8 cellular contexts compared by ENCODE assay signal in the genomic region with DNA sequence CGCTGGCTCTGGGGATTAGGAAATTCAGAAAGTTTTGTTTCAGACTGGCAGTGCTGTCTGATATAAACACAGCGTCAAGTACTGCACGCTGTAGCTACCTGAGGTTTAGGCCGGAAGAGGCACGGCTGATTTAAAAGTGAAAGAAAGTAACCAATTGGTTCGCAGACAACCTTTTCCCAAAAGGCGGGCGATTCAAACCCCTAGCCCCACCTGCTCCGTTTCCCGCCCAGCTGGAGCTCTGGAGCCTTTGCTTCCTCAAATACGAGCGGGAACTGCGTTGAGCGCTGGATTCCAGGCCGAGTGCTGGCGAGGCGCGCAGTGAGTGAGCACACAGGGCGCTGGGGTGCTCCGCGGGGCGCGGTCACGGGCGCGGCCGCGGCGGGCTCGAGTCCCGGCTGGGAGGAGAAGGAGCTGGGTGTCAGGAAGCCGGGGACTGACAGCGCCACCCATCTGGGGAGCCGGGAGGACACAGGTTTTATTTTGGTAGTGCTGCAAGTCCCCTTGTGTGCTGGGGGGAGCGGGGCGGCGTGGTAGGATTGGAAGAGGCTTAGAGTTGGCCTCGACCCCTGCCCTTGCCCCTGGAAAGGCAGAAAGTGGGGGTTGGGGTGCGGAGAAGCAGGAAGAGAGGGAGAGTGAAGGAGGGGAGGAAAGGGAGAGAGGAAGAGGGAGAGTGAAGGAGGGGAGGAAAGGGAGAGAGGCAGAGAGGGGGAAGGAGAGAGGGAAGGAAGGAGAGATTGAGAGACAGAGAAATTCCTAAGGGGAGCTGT. TPM values are rescaled to one million over a fixed set of nuclear protein-coding genes. Genes with fewer than 3 reads are reported as not detected.
DNase-seq lines count a peak whose midpoint lies in the region; ATAC-seq and TF ChIP-seq lines count a peak whose summit lies in the region.

No MANE protein-coding gene starts in this region.

- no peak overlapping the region for H3K4ac ChIP-seq in mesenchymal stem cell (ENCODE audit: low read depth in 1 of 2, low read length in 2 of 2)

- peak overlapping the region; percentile 55 for H3K4me3 Mint-ChIP-seq in endodermal cell

- peak overlapping the region; percentile 48 for H4K8ac ChIP-seq in mesenchymal stem cell (ENCODE audit: low read length)

- TF ChIP-seq CTCF in endodermal cell (conservative IDR thresholded peaks at IDR 0.05), result peak; percentile 38

- H3K79me1 ChIP-seq in mesenchymal stem cell (replicated peaks; ENCODE audit: low read length, poor library complexity, severe bottlenecking), result peaks cover 11% of the 10 kb centered on the region

- H2BK5ac ChIP-seq in mesenchymal stem cell (ENCODE audit: low read depth, low read length, poor library complexity, severe bottlenecking), result no peak overlapping the region

- 12 to 44% methylated on average over 7 to 39 of the region's 39 CpGs for WGBS in endodermal cell (ENCODE audit: insufficient coverage in 1 of 2, insufficient read length in 1 of 2), 2 experiments
- WGBS in mesenchymal stem cell, result under 1% methylated on average over 39 of the region's 39 CpGs

- no peak overlapping the region for H2BK12ac ChIP-seq in mesenchymal stem cell (ENCODE audit: low read length in 2 of 2)

- H2AFZ ChIP-seq in mesenchymal stem cell (ENCODE audit: low read depth, low read length), result peak overlapping the region; percentile 6

- H3K27me3 ChIP-seq in BLaER1 treated with 17β-estradiol and CSF1 and Interleukin-3, amounts not matched to agents 10 nM and 100 nM, result no peaks in the 10 kb centered on the region
- H3K27me3 ChIP-seq in endodermal cell (ENCODE audit: control insufficient read depth, insufficient read depth, low read length, poor library complexity, severe bottlenecking), result peaks cover 26% of the 10 kb centered on the region
- no peaks in the 10 kb centered on the region for H3K27me3 ChIP-seq in mesenchymal stem cell (ENCODE audit: control insufficient read depth in 1 of 2, insufficient read depth in 1 of 2, low read length in 2 of 2)

- no peaks in the 10 kb centered on the region for H3K36me3 Mint-ChIP-seq in endodermal cell (ENCODE audit: low read depth)

- no peak overlapping the region for H3K14ac ChIP-seq in mesenchymal stem cell (ENCODE audit: low read length in 2 of 2)

- H3K9me3 ChIP-seq in BLaER1 treated with 17β-estradiol and CSF1 and Interleukin-3, amounts not matched to agents 10 nM and 100 nM (replicated peaks in 1 of 11), result no peaks in the 10 kb centered on the region
- H3K9me3 ChIP-seq in endodermal cell (ENCODE audit: control insufficient read depth, low read length) (no peaks in the 10 kb centered on the region), mesenchymal stem cell (ENCODE audit: control insufficient read depth, low read length) (no peaks in the 10 kb centered on the region)

- no peak overlapping the region for H3K27ac Mint-ChIP-seq in endodermal cell

- DNase-seq in GM19238 (ENCODE audit: insufficient read length, low spot score) (peak; percentile 69), NCI-H748 (lab: John Stamatoyannopoulos, UW; ENCODE audit: unreplicated experiment) (peak; percentile 96), endodermal cell (peak; percentile 93), mesenchymal stem cell (peak; percentile 87)
- peak; percentile 51 to 57 (median 52) for DNase-seq in activated CD8-positive, alpha-beta memory T cell treated with anti-CD3 and anti-CD28 coated beads for 48 hours (ENCODE audit: low read depth in 2 of 3, low spot score in 2 of 3)
- DNase-seq in stimulated activated CD8-positive, alpha-beta memory T cell treated with anti-CD3 and anti-CD28 coated beads, Interleukin-15, amount 100 ng/mL, for 1 hour (ENCODE audit: low read depth), result peak; percentile 35

- H3K4me2 ChIP-seq in BLaER1 treated with 17β-estradiol and CSF1 and Interleukin-3, amounts not matched to agents 10 nM and 100 nM, result peak overlapping the region; percentile 80 to 96 (median 91)
- H3K4me2 ChIP-seq in mesenchymal stem cell (ENCODE audit: low read length, poor library complexity, severe bottlenecking), result peak overlapping the region; percentile 93

- H4K20me1 ChIP-seq in BLaER1 treated with 17β-estradiol and CSF1 and Interleukin-3, amounts not matched to agents 10 nM and 100 nM, result no peaks in the 10 kb centered on the region

- peaks cover 6% of the 10 kb centered on the region for H3K9me3 Mint-ChIP-seq in endodermal cell

- H3K18ac ChIP-seq in mesenchymal stem cell (ENCODE audit: low read depth in 1 of 2, low read length in 2 of 2), result peak overlapping the region in 1 of 2 experiments; percentile 57

- ATAC-seq in HG03457 (IDR thresholded peaks at IDR 0.05; ENCODE audit: unreplicated experiment), result peak; percentile 47

- peak overlapping the region; percentile 69 to 83 (median 77) for H3K4me3 ChIP-seq in BLaER1 treated with 17β-estradiol and CSF1 and Interleukin-3, amounts not matched to agents 10 nM and 100 nM
- H3K4me3 ChIP-seq in endodermal cell (ENCODE audit: low read length), result peak overlapping the region; percentile 74
- peak overlapping the region; percentile 61 to 85 for H3K4me3 ChIP-seq in mesenchymal stem cell (ENCODE audit: insufficient read depth in 1 of 2, low read depth in 1 of 2, low read length in 2 of 2)

- H3K23ac ChIP-seq in mesenchymal stem cell (ENCODE audit: low read length in 2 of 2), result no peak overlapping the region

- peak overlapping the region; percentile 72 to 98 (median 92) for H3K27ac ChIP-seq in BLaER1 treated with 17β-estradiol and CSF1 and Interleukin-3, amounts not matched to agents 10 nM and 100 nM
- H3K27ac ChIP-seq in endodermal cell (ENCODE audit: low read depth, low read length) (no peak overlapping the region), mesenchymal stem cell (ENCODE audit: low read length, poor library complexity, severe bottlenecking) (peak overlapping the region; percentile 57)

- H3K4me1 ChIP-seq in BLaER1 treated with 17β-estradiol and CSF1 and Interleukin-3, amounts not matched to agents 10 nM and 100 nM, result peaks cover 49 to 70% (median 61%) of the 10 kb centered on the region in 10 experiments
- H3K4me1 ChIP-seq in endodermal cell (ENCODE audit: control insufficient read depth, insufficient read depth, low read length) (no peaks in the 10 kb centered on the region), mesenchymal stem cell (ENCODE audit: control insufficient read depth, insufficient read depth, low read depth, low read length) (peaks cover 9% of the 10 kb centered on the region)

- H4K91ac ChIP-seq in mesenchymal stem cell (ENCODE audit: low read length), result peak overlapping the region; percentile 41

- H2BK120ac ChIP-seq in mesenchymal stem cell (ENCODE audit: low read depth, low read length), result no peak overlapping the region

- peaks cover 15 to 39% (median 21%) of the 10 kb centered on the region in 11 experiments; a peak in 20 of 22 replicates for H3K36me3 ChIP-seq in BLaER1 treated with 17β-estradiol and CSF1 and Interleukin-3, amounts not matched to agents 10 nM and 100 nM
- no peaks in the 10 kb centered on the region for H3K36me3 ChIP-seq in endodermal cell (ENCODE audit: control insufficient read depth, insufficient read depth, low read length)
- H3K36me3 ChIP-seq in mesenchymal stem cell (ENCODE audit: control insufficient read depth in 1 of 2, insufficient read depth in 2 of 2, low read depth in 1 of 2, low read length in 2 of 2), result peaks cover 0 to 16% of the 10 kb centered on the region in 2 experiments

- no peak overlapping the region for H2AK5ac ChIP-seq in mesenchymal stem cell (ENCODE audit: low read length, severe bottlenecking)

- H2BK15ac ChIP-seq in mesenchymal stem cell (ENCODE audit: low read depth, poor library complexity, severe bottlenecking), result peak overlapping the region; percentile 45

- H3K9ac ChIP-seq in BLaER1 treated with 17β-estradiol and CSF1 and Interleukin-3, amounts not matched to agents 10 nM and 100 nM, result peak overlapping the region; percentile 83 to 92 (median 88)
- H3K9ac ChIP-seq in endodermal cell (ENCODE audit: extremely low read depth, low read length, poor library complexity, severe bottlenecking) (no peak overlapping the region), mesenchymal stem cell (ENCODE audit: low read length) (peak overlapping the region; percentile 93)

- peaks cover 28% of the 10 kb centered on the region for H3K27me3 Mint-ChIP-seq in endodermal cell (ENCODE audit: insufficient read depth)

- H3K4me1 Mint-ChIP-seq in endodermal cell, result peaks cover 10% of the 10 kb centered on the region

RNA-seq across cellular contexts. Expression of a gene that starts 2.1 kb away (rescaled TPM):
- 10 to 100 TPM; 11.4 to 34.2 TPM for total RNA-seq in endodermal cell
- polyA plus RNA-seq in endodermal cell (2013, experiment 1 of 2), result 22.0 TPM
- 16.1 TPM for polyA plus RNA-seq in endodermal cell (2013, experiment 2 of 2)
- 22.2 TPM for polyA plus RNA-seq in mesenchymal stem cell (2013, experiment 1 of 2)
- 20.8 TPM for polyA plus RNA-seq in mesenchymal stem cell (2013, experiment 2 of 2)

RNA-seq across cellular contexts. Expression of a gene that starts 27.2 kb away (rescaled TPM):
- 10 to 100 TPM; 16.1 to 16.6 TPM for total RNA-seq in endodermal cell
- 122 TPM for polyA plus RNA-seq in endodermal cell (2013, experiment 1 of 2)
- polyA plus RNA-seq in endodermal cell (2013, experiment 2 of 2), result 107 TPM
- polyA plus RNA-seq in mesenchymal stem cell (2013, experiment 1 of 2), result 1.8 TPM
- 2.0 TPM for polyA plus RNA-seq in mesenchymal stem cell (2013, experiment 2 of 2)

RNA-seq across cellular contexts. Expression of a gene that starts 37.7 kb away (rescaled TPM):
- total RNA-seq in endodermal cell, result 10 to 100 TPM; 20.0 to 23.1 TPM
- polyA plus RNA-seq in endodermal cell (2013, experiment 1 of 2), result 12.6 TPM
- 14.1 TPM for polyA plus RNA-seq in endodermal cell (2013, experiment 2 of 2)
- 2.8 TPM for polyA plus RNA-seq in mesenchymal stem cell (2013, experiment 1 of 2)
- 2.7 TPM for polyA plus RNA-seq in mesenchymal stem cell (2013, experiment 2 of 2)

RNA-seq across cellular contexts. Expression of a gene that starts 58.7 kb away (rescaled TPM):
- not detected for total RNA-seq in endodermal cell
- polyA plus RNA-seq in endodermal cell (2013, experiment 1 of 2), result not detected
- not detected for polyA plus RNA-seq in endodermal cell (2013, experiment 2 of 2)
- not detected for polyA plus RNA-seq in mesenchymal stem cell (2013, experiment 1 of 2)
- polyA plus RNA-seq in mesenchymal stem cell (2013, experiment 2 of 2), result not detected

Comparison
In these comparisons a context has a peak if more than half of its experiments do, and no peak if none do; other contexts are left out.
1. DNase-seq: peak in every context shown above with its lines; median percentile 96 in NCI-H748; 93 in endodermal cell; 87 in mesenchymal stem cell; 69 in GM19238; 52 in activated CD8-positive, alpha-beta memory T cell treated with anti-CD3 and anti-CD28 coated beads for 48 hours; 35 in stimulated activated CD8-positive, alpha-beta memory T cell treated with anti-CD3 and anti-CD28 coated beads, Interleukin-15, amount 100 ng/mL, for 1 hour.